ENCODE assay signal across 9 cellular contexts in genomic region chr1:155323729-155324040, GRCh38. TPM values are rescaled to one million over a fixed set of nuclear protein-coding genes. Genes with fewer than 3 reads are reported as not detected.
DNase-seq lines count a peak whose midpoint lies in the region; ATAC-seq and TF ChIP-seq lines count a peak whose summit lies in the region.
"Had no signal": no experiment of that assay in that cellular context is flagged by ENCODE, and none has a peak within 500 bp of the region (broad histone marks: within the 10 kb centered on the region; RNA-seq: fewer than 3 reads in every experiment).

No MANE protein-coding gene starts in this region.

- peaks cover 15 to 49% (median 29%) of the 10 kb centered on the region in 4 donors for H3K4me1 Mint-ChIP-seq in CD4-positive, alpha-beta memory T cell

- peak overlapping the region; percentile 96 for H3K27ac ChIP-seq in CD4-positive, alpha-beta memory T cell (ENCODE audit: low read depth, low read length)
- peak overlapping the region; percentile 99 to 100 for H3K27ac ChIP-seq in mucosa of rectum (ENCODE audit: low read depth in 2 of 2, low read length in 2 of 2)

- no peaks in the 10 kb centered on the region for H3K9me3 ChIP-seq in CD4-positive, alpha-beta memory T cell (ENCODE audit: control insufficient read depth in 1 of 2, low read length in 2 of 2)
- no peaks in the 10 kb centered on the region for H3K9me3 ChIP-seq in mucosa of rectum (ENCODE audit: control insufficient read depth in 2 of 2, low read length in 2 of 2)

- intact Hi-C loops in CD4-positive, alpha-beta memory T cell (cut with micrococcal nuclease), result loop anchor here (1.0 to 10.0 kb wide), 8 partner anchors 15 to 386 kb away; partner anchors contain the start of genes ASH1L, CLK2, FDPS and HCN3

- H3K27ac Mint-ChIP-seq in CD4-positive, alpha-beta memory T cell, result peak overlapping the region; percentile 69 to 93 (median 83)

- peak overlapping the region; percentile 70 to 91 (median 88) for H3K4me3 Mint-ChIP-seq in CD4-positive, alpha-beta memory T cell

- POLR2A ChIA-PET in CD4-positive, alpha-beta memory T cell (lab: Charles Lee; ENCODE audit: partially characterized antibody), result interaction anchor here (0.9 to 3.7 kb wide), 23 partner anchors 9 to 959 kb away, joined by 3 to 39 read pairs (median 7); partner anchors contain the start of genes ASH1L, CLK2, ENTREP3 and FDPS

- CTCF ChIA-PET in CD4-positive, alpha-beta memory T cell (lab: Charles Lee; ENCODE audit: partially characterized antibody), result interaction anchor here (0.6 to 10.1 kb wide), 24 partner anchors 11 to 1402 kb away, joined by 3 to 143 read pairs (median 4); partner anchors contain the start of genes CLK2, ENTREP3, FDPS and HCN3

- no peaks in the 10 kb centered on the region for H3K9me3 Mint-ChIP-seq in CD4-positive, alpha-beta memory T cell

- peak; percentile 39 for ATAC-seq in GM19463 (IDR thresholded peaks at IDR 0.05; ENCODE audit: unreplicated experiment)

- H3K9ac ChIP-seq in mucosa of rectum (ENCODE audit: low read depth in 1 of 2, low read length in 2 of 2), result peak overlapping the region; percentile 95 to 96

- H3K36me3 ChIP-seq in CD4-positive, alpha-beta memory T cell (ENCODE audit: insufficient read depth, low read length), result no peaks in the 10 kb centered on the region
- H3K36me3 ChIP-seq in mucosa of rectum (ENCODE audit: control insufficient read depth in 2 of 2, insufficient read depth in 2 of 2, low read length in 2 of 2), result peaks cover 20 to 27% of the 10 kb centered on the region in 2 donors

- peaks cover 3 to 5% of the 10 kb centered on the region in 2 donors for H3K36me3 Mint-ChIP-seq in CD4-positive, alpha-beta memory T cell

- H3K27me3 ChIP-seq in CD4-positive, alpha-beta memory T cell (ENCODE audit: insufficient read depth, low read length), result no peaks in the 10 kb centered on the region
- no peaks in the 10 kb centered on the region for H3K27me3 ChIP-seq in mucosa of rectum (ENCODE audit: control insufficient read depth in 2 of 2, insufficient read depth in 2 of 2, low read length in 2 of 2)

- peak overlapping the region; percentile 91 to 96 for H3K4me3 ChIP-seq in CD4-positive, alpha-beta memory T cell (ENCODE audit: low read length in 2 of 2)
- H3K4me3 ChIP-seq in epithelial cell of proximal tubule (ENCODE audit: low read depth, low read length), result peak overlapping the region; percentile 98
- peak overlapping the region; percentile 91 to 93 for H3K4me3 ChIP-seq in mucosa of rectum (ENCODE audit: low read length in 2 of 2)

- no peaks in the 10 kb centered on the region for H3K27me3 Mint-ChIP-seq in CD4-positive, alpha-beta memory T cell

- H3K4me1 ChIP-seq in CD4-positive, alpha-beta memory T cell (ENCODE audit: insufficient read depth, low read length), result peaks cover 31% of the 10 kb centered on the region
- peaks cover 34% of the 10 kb centered on the region in 2 donors for H3K4me1 ChIP-seq in mucosa of rectum (ENCODE audit: control insufficient read depth in 2 of 2, insufficient read depth in 2 of 2, low read length in 2 of 2)

- no peak for TF ChIP-seq CTCF in epithelial cell of proximal tubule (conservative IDR thresholded peaks at IDR 0.05; ENCODE audit: low read depth, low read length)

- peak; percentile 73 to 84 (median 77) for DNase-seq in CD4-positive, alpha-beta memory T cell
- DNase-seq in HT1080 (ENCODE audit: low read depth), result peak; percentile 90
- peak; percentile 39 for DNase-seq in OCI-M2 (lab: John Stamatoyannopoulos, UW; ENCODE audit: unreplicated experiment)
- DNase-seq in activated T-cell treated with anti-CD3 and anti-CD28 coated beads for 48 hours (ENCODE audit: low read depth), result peak; percentile 83
- DNase-seq in epithelial cell of proximal tubule (ENCODE audit: low read depth), result peak; percentile 44
- DNase-seq in stimulated activated CD8-positive, alpha-beta memory T cell treated with anti-CD3 and anti-CD28 coated beads, Interleukin-7, amount 100 ng/mL, for 1 hour (ENCODE audit: low read depth in 2 of 2), result peak; percentile 71 to 73

RNA-seq across cellular contexts. Expression of gene RUSC1, which starts 3.0 kb away (rescaled TPM):
- total RNA-seq in CD4-positive, alpha-beta memory T cell, result 10 to 100 TPM; 20.0 to 20.1 TPM
- 10 to 100 TPM in 1 of 2 donors, 1 to 10 TPM in 1; 6.8 to 11.8 TPM for polyA plus RNA-seq in CD4-positive, alpha-beta memory T cell
- 40.1 and 46.7 TPM in 2 replicates for total RNA-seq in HT1080 (2014; rRNA removed; shearing (Covaris generic))
- 44.1 and 47.2 TPM in 2 replicates for polyA plus RNA-seq in HT1080 (2015; cell fraction: cytosol; rRNA removed)
- 54.9 and 57.1 TPM in 2 replicates for polyA plus RNA-seq in HT1080 (2015; cell fraction: nucleus; rRNA removed)
- total RNA-seq in epithelial cell of proximal tubule, result 53.2 and 64.8 TPM in 2 replicates

RNA-seq across cellular contexts. Expression of gene FDPS, which starts 15.0 kb away (rescaled TPM):
- 10 to 100 TPM; 82.8 to 91.3 TPM for total RNA-seq in CD4-positive, alpha-beta memory T cell
- 100 to 1,000 TPM; 100 to 157 TPM for polyA plus RNA-seq in CD4-positive, alpha-beta memory T cell
- total RNA-seq in HT1080 (2014; rRNA removed; shearing (Covaris generic)), result 233 and 262 TPM in 2 replicates
- 177 and 182 TPM in 2 replicates for polyA plus RNA-seq in HT1080 (2015; cell fraction: cytosol; rRNA removed)
- 238 and 245 TPM in 2 replicates for polyA plus RNA-seq in HT1080 (2015; cell fraction: nucleus; rRNA removed)
- 248 and 580 TPM in 2 replicates for total RNA-seq in epithelial cell of proximal tubule

RNA-seq across cellular contexts. Expression of gene PKLR, which starts 22.4 kb away (rescaled TPM):
- total RNA-seq in CD4-positive, alpha-beta memory T cell, result not detected
- polyA plus RNA-seq in CD4-positive, alpha-beta memory T cell, result not detected
- not detected in 2 replicates for total RNA-seq in HT1080 (2014; rRNA removed; shearing (Covaris generic))
- not detected in 2 replicates for polyA plus RNA-seq in HT1080 (2015; cell fraction: cytosol; rRNA removed)
- polyA plus RNA-seq in HT1080 (2015; cell fraction: nucleus; rRNA removed), result 0.07 TPM in 1 of 2 replicates, not detected in the other
- total RNA-seq in epithelial cell of proximal tubule, result not detected in 2 replicates
- total RNA-seq: pulmonary artery endothelial cell had no signal

RNA-seq across cellular contexts. Expression of gene HCN3, which starts 46.4 kb away (rescaled TPM):
- 1 to 10 TPM; 4.9 to 5.3 TPM for total RNA-seq in CD4-positive, alpha-beta memory T cell
- polyA plus RNA-seq in CD4-positive, alpha-beta memory T cell, result under 1 TPM; 0.10 to 0.41 TPM
- total RNA-seq in HT1080 (2014; rRNA removed; shearing (Covaris generic)), result 0.84 and 1.1 TPM in 2 replicates
- 0.77 and 1.1 TPM in 2 replicates for polyA plus RNA-seq in HT1080 (2015; cell fraction: cytosol; rRNA removed)
- 7.4 and 9.9 TPM in 2 replicates for polyA plus RNA-seq in HT1080 (2015; cell fraction: nucleus; rRNA removed)
- total RNA-seq in epithelial cell of proximal tubule, result 0.72 and 8.1 TPM in 2 replicates

RNA-seq across cellular contexts. Expression of gene CLK2, which starts 50.4 kb away (rescaled TPM):
- total RNA-seq in CD4-positive, alpha-beta memory T cell, result 100 to 1,000 TPM; 123 to 126 TPM
- 10 to 100 TPM; 11.4 to 21.5 TPM for polyA plus RNA-seq in CD4-positive, alpha-beta memory T cell
- total RNA-seq in HT1080 (2014; rRNA removed; shearing (Covaris generic)), result 19.1 and 26.0 TPM in 2 replicates
- 19.1 and 20.9 TPM in 2 replicates for polyA plus RNA-seq in HT1080 (2015; cell fraction: cytosol; rRNA removed)
- 228 and 249 TPM in 2 replicates for polyA plus RNA-seq in HT1080 (2015; cell fraction: nucleus; rRNA removed)
- 20.7 and 43.7 TPM in 2 replicates for total RNA-seq in epithelial cell of proximal tubule

Comparison
In these comparisons a context has a peak if more than half of its experiments do, and no peak if none do; other contexts are left out.
1. Peak in every context shown above with its lines: DNase-seq, ATAC-seq, H3K4me3 ChIP-seq and H3K27ac ChIP-seq.
2. DNase-seq: peak in every context shown above with its lines; median percentile 90 in HT1080; 83 in activated T-cell treated with anti-CD3 and anti-CD28 coated beads for 48 hours; 77 in CD4-positive, alpha-beta memory T cell; 72 in stimulated activated CD8-positive, alpha-beta memory T cell treated with anti-CD3 and anti-CD28 coated beads, Interleukin-7, amount 100 ng/mL, for 1 hour; 44 in epithelial cell of proximal tubule; 39 in OCI-M2.